Comparison of ENCODE assay signal across 18 cellular contexts in the genomic region with DNA sequence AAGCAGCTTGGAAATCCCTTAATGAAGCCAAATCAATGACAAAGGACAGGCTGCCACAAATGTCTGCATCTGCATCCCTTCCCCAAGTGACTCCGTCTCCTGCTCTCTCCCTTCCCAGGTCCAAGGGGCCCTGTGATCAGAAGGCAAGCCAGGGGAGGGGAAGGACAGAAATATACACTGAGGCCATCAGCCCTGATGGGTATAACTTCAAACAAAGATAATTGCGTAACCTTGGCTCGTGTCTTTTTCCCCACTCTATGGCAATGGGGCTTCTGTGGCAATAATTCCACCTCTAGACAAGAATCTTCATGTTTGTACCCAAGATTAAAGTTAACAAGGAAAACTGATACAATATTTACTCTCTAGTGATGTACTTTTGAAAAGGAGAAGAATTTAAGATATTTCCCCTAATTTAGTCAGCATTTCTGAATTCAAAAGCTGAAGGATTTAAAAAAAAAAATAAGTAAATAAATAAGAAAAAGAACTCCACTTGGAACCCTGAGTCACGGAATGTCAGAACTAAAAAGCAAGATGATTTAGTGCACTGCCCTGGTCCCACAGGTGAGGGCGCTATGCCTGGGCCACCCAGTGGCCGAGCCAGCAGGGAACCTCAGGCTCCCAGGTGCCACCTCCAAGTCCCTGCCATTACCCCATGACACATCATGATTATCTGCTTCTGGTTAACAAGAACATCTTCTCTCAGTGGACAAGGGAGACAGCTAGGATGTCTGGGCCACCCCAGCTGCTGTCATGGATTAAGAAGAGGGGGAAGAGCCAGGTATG.
A peak's percentile ranks its signal among the peaks of the same experiment; 100 is the strongest.
DNase-seq lines count a peak whose midpoint lies in the region; ATAC-seq and TF ChIP-seq lines count a peak whose summit lies in the region.
"Had no signal": no experiment of that assay in that cellular context is flagged by ENCODE, and none has a peak within 500 bp of the region (broad histone marks: within the 10 kb centered on the region; RNA-seq: fewer than 3 reads in every experiment).

No MANE protein-coding gene starts in this region.

- no peak overlapping the region for H3K4me2 ChIP-seq in neural progenitor cell

- no peak overlapping the region for H3K9ac ChIP-seq in neural progenitor cell
- H3K9ac ChIP-seq: parathyroid adenoma had no signal

- H3K4me1 Mint-ChIP-seq in IgD-negative memory B cell, result peaks cover 1 to 18% (median 12%) of the 10 kb centered on the region in 3 donors
- peaks cover 3% of the 10 kb centered on the region for H3K4me1 Mint-ChIP-seq in neural progenitor cell
- H3K4me1 Mint-ChIP-seq in activated T-helper 17 cell treated with anti-CD3 and anti-CD28 coated beads, Interleukin-2, amount 50 U/mL, for 72 hours, result no peaks in the 10 kb centered on the region
- H3K4me1 Mint-ChIP-seq: activated CD4-positive, alpha-beta T cell treated with anti-CD3 and anti-CD28 coated beads, Interleukin-2, amount 10 ng/mL, durations not matched to agents 7 days and 5 days; immature natural killer cell had no signal

- H3K27ac Mint-ChIP-seq in IgD-negative memory B cell (peak overlapping the region; percentile 39 to 78 (median 46)), neural progenitor cell (no peak overlapping the region)
- H3K27ac Mint-ChIP-seq in activated T-helper 17 cell treated with anti-CD3 and anti-CD28 coated beads, Interleukin-2, amount 50 U/mL, for 72 hours, result no peak overlapping the region
- H3K27ac Mint-ChIP-seq: activated CD4-positive, alpha-beta T cell treated with anti-CD3 and anti-CD28 coated beads, Interleukin-2, amount 10 ng/mL, durations not matched to agents 7 days and 5 days; activated naive CD4-positive, alpha-beta T cell treated with anti-CD3 and anti-CD28 coated beads for 36 hours; immature natural killer cell had no signal

- H3K27me3 Mint-ChIP-seq in IgD-negative memory B cell (no peaks in the 10 kb centered on the region), neural progenitor cell (ENCODE audit: insufficient read depth, low read depth) (peaks cover 8% of the 10 kb centered on the region)
- peaks cover 11% of the 10 kb centered on the region for H3K27me3 Mint-ChIP-seq in activated T-helper 17 cell treated with anti-CD3 and anti-CD28 coated beads, Interleukin-2, amount 50 U/mL, for 72 hours
- H3K27me3 Mint-ChIP-seq: activated CD4-positive, alpha-beta T cell treated with anti-CD3 and anti-CD28 coated beads, Interleukin-2, amount 10 ng/mL, durations not matched to agents 7 days and 5 days had no signal

- peak; percentile 9 for TF ChIP-seq CTCF in GM06990 (IDR thresholded peaks at IDR 0.05; ENCODE audit: insufficient read depth, low read length, poor library complexity, severe bottlenecking)
- peak; percentile 7 for TF ChIP-seq CTCF in astrocyte of the cerebellum (IDR thresholded peaks at IDR 0.05; ENCODE audit: low read depth, low read length, missing control alignments)
- TF ChIP-seq CTCF in neural progenitor cell (IDR thresholded peaks at IDR 0.05), result peak; percentile 34
- no peak for TF ChIP-seq CTCF in tibial artery (IDR thresholded peaks at IDR 0.05)

- no peak overlapping the region for H3K4me3 ChIP-seq in GM06990 (replicated peaks; ENCODE audit: low read depth, low read length)
- no peak overlapping the region for H3K4me3 ChIP-seq in astrocyte of the cerebellum (ENCODE audit: low read depth, low read length)
- H3K4me3 ChIP-seq in neural progenitor cell, result no peak overlapping the region
- no peak overlapping the region for H3K4me3 ChIP-seq in tibial artery
- H3K4me3 ChIP-seq: lower lobe of right lung, MG63 had no signal

- H3K9me3 Mint-ChIP-seq in IgD-negative memory B cell (peaks cover 0 to 8% (median 3%) of the 10 kb centered on the region in 3 donors), neural progenitor cell (peaks cover 2% of the 10 kb centered on the region)
- H3K9me3 Mint-ChIP-seq in activated T-helper 17 cell treated with anti-CD3 and anti-CD28 coated beads, Interleukin-2, amount 50 U/mL, for 72 hours, result peaks cover 5% of the 10 kb centered on the region

- intact Hi-C loops in tibial artery (cut with DNase I; ENCODE audit: low total_unique reads), result no loop called here

- H3K4me1 ChIP-seq in neural progenitor cell, result peaks cover 4% of the 10 kb centered on the region
- H3K4me1 ChIP-seq in tibial artery, result peaks cover 0 to 18% (median 4%) of the 10 kb centered on the region in 4 donors
- H3K4me1 ChIP-seq: parathyroid adenoma had no signal

- no peaks in the 10 kb centered on the region for H3K79me2 ChIP-seq in neural progenitor cell (ENCODE audit: low read depth)
- H3K79me2 ChIP-seq: parathyroid adenoma had no signal

- peaks cover 3% of the 10 kb centered on the region for H3K27me3 ChIP-seq in GM06990 (replicated peaks; ENCODE audit: control insufficient read depth, insufficient read depth, low read length)
- H3K27me3 ChIP-seq in neural progenitor cell, result no peaks in the 10 kb centered on the region
- H3K27me3 ChIP-seq in tibial artery, result no peaks in the 10 kb centered on the region
- H3K27me3 ChIP-seq: MG63 had no signal

- H3K36me3 Mint-ChIP-seq in IgD-negative memory B cell (peaks cover 17% of the 10 kb centered on the region), neural progenitor cell (no peaks in the 10 kb centered on the region)
- no peaks in the 10 kb centered on the region for H3K36me3 Mint-ChIP-seq in activated T-helper 17 cell treated with anti-CD3 and anti-CD28 coated beads, Interleukin-2, amount 50 U/mL, for 72 hours (ENCODE audit: low read depth)

- ATAC-seq in activated T-helper 17 cell treated with anti-CD3 and anti-CD28 coated beads, Interleukin-2, amount 50 U/mL, for 72 hours (replicated peaks), result no peak
- no peak for ATAC-seq in HG03457 (IDR thresholded peaks at IDR 0.05; ENCODE audit: unreplicated experiment)
- ATAC-seq: lower lobe of right lung had no signal

- H3K9me3 ChIP-seq in neural progenitor cell (ENCODE audit: low read depth) (no peaks in the 10 kb centered on the region), tibial artery (no peaks in the 10 kb centered on the region)
- H3K9me3 ChIP-seq: lower lobe of right lung, MG63 had no signal

- in situ Hi-C loops in astrocyte of the cerebellum (cut with HindIII; ENCODE audit: low sequenced_read_pairs), result no loop called here

- no peak for DNase-seq in GM06990 (ENCODE audit: extremely low read depth, insufficient read length)
- no peak for DNase-seq in astrocyte of the cerebellum (ENCODE audit: low read depth)
- DNase-seq in neural progenitor cell (ENCODE audit: low spot score), result no peak
- no peak for DNase-seq in tibial artery
- DNase-seq in superior temporal gyrus (ENCODE audit: extremely low spot score), result no peak
- DNase-seq: activated CD4-positive, alpha-beta T cell treated with anti-CD3 and anti-CD28 coated beads, Interleukin-2, amount 10 ng/mL, durations not matched to agents 7 days and 5 days; activated naive CD4-positive, alpha-beta T cell treated with anti-CD3 and anti-CD28 coated beads for 36 hours; immature natural killer cell; lower lobe of right lung; MG63; NCI-H2029 treated with DMSO at 0.1 percent for 48 hours; NCI-H510A; small intestine had no signal

- H3K27ac ChIP-seq in neural progenitor cell (no peak overlapping the region), tibial artery (no peak overlapping the region)
- H3K27ac ChIP-seq: epithelial cell of prostate, lower lobe of right lung, parathyroid adenoma had no signal

- H3K4me3 Mint-ChIP-seq in IgD-negative memory B cell, result no peak overlapping the region
- H3K4me3 Mint-ChIP-seq in neural progenitor cell, result no peak overlapping the region
- H3K4me3 Mint-ChIP-seq in activated T-helper 17 cell treated with anti-CD3 and anti-CD28 coated beads, Interleukin-2, amount 50 U/mL, for 72 hours, result no peak overlapping the region
- H3K4me3 Mint-ChIP-seq: activated CD4-positive, alpha-beta T cell treated with anti-CD3 and anti-CD28 coated beads, Interleukin-2, amount 10 ng/mL, durations not matched to agents 7 days and 5 days; activated naive CD4-positive, alpha-beta T cell treated with anti-CD3 and anti-CD28 coated beads for 36 hours; immature natural killer cell had no signal

- no peaks in the 10 kb centered on the region for H4K20me1 ChIP-seq in neural progenitor cell (ENCODE audit: low read depth)

- no peak overlapping the region for H2AFZ ChIP-seq in neural progenitor cell (replicated peaks)
- H2AFZ ChIP-seq: parathyroid adenoma had no signal

- no peaks in the 10 kb centered on the region for H3F3A ChIP-seq in neural progenitor cell (ENCODE audit: low read depth)

- H3K36me3 ChIP-seq in GM06990 (ENCODE audit: control insufficient read depth, insufficient read depth, low read length), result no peaks in the 10 kb centered on the region
- H3K36me3 ChIP-seq in neural progenitor cell, result no peaks in the 10 kb centered on the region
- H3K36me3 ChIP-seq in tibial artery, result peaks cover 4 to 18% (median 8%) of the 10 kb centered on the region in 3 donors
- H3K36me3 ChIP-seq: MG63 had no signal

Comparison
In these comparisons a context has a peak if more than half of its experiments do, and no peak if none do; other contexts are left out.
1. CTCF ChIP-seq: peak in GM06990 (single experiment), astrocyte of the cerebellum (single experiment) and neural progenitor cell (single experiment); none in tibial artery (0 of 2).
2. H3K27ac Mint-ChIP-seq: peak in IgD-negative memory B cell (3 of 3); none in neural progenitor cell (single experiment) and activated T-helper 17 cell treated with anti-CD3 and anti-CD28 coated beads, Interleukin-2, amount 50 U/mL, for 72 hours (single experiment).